Comparison of ENCODE assay signal across 1 cellular context in the genomic region with DNA sequence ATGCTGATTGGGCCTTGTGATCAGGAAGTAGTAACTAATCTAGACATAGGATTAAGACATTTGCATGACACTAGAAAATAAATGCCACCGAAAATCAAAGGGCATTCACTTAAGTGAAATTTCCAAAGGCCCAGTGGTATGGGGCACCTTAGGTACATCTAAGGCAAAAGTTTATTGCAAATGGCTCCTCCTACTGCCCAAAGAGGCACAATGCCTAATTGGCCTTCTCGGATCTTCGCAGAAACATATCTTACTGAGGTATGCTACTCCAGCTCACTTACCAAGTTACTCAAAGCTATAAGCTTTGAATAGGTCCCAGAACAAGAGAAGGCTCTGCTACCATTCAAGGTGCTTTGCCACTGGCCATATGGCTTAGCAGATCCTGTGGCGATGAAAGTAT.
TF ChIP-seq lines count a peak whose summit lies in the region.

No MANE protein-coding gene starts in this region.

TF ChIP-seq in WTC11, 78 proteins besides CTCF, POLR2A, EP300 and RAD21 (continued from another document):
- TF ChIP-seq ERG (CRISPR knock-in tag; IDR thresholded peaks at IDR 0.05) = no peak
- no peak for TF ChIP-seq ZNF121 (CRISPR knock-in tag; IDR thresholded peaks at IDR 0.05)
- TF ChIP-seq NFYB (CRISPR knock-in tag; conservative IDR thresholded peaks at IDR 0.05; ENCODE audit: low read depth) = no peak
- TF ChIP-seq NFE2L1 (CRISPR knock-in tag; IDR thresholded peaks at IDR 0.05) = no peak
- TF ChIP-seq, protein P1, sequence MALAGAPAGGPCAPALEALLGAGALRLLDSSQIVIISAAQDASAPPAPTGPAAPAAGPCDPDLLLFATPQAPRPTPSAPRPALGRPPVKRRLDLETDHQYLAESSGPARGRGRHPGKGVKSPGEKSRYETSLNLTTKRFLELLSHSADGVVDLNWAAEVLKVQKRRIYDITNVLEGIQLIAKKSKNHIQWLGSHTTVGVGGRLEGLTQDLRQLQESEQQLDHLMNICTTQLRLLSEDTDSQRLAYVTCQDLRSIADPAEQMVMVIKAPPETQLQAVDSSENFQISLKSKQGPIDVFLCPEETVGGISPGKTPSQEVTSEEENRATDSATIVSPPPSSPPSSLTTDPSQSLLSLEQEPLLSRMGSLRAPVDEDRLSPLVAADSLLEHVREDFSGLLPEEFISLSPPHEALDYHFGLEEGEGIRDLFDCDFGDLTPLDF (CRISPR knock-in tag; IDR thresholded peaks at IDR 0.05) = no peak
- TF ChIP-seq, protein P2, sequence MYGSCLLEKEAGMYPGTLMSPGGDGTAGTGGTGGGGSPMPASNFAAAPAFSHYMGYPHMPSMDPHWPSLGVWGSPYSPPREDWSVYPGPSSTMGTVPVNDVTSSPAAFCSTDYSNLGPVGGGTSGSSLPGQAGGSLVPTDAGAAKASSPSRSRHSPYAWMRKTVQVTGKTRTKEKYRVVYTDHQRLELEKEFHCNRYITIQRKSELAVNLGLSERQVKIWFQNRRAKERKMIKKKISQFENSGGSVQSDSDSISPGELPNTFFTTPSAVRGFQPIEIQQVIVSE (CRISPR knock-in tag; IDR thresholded peaks at IDR 0.05; ENCODE audit: borderline replicate concordance) = no peak
- TF ChIP-seq, protein P3, sequence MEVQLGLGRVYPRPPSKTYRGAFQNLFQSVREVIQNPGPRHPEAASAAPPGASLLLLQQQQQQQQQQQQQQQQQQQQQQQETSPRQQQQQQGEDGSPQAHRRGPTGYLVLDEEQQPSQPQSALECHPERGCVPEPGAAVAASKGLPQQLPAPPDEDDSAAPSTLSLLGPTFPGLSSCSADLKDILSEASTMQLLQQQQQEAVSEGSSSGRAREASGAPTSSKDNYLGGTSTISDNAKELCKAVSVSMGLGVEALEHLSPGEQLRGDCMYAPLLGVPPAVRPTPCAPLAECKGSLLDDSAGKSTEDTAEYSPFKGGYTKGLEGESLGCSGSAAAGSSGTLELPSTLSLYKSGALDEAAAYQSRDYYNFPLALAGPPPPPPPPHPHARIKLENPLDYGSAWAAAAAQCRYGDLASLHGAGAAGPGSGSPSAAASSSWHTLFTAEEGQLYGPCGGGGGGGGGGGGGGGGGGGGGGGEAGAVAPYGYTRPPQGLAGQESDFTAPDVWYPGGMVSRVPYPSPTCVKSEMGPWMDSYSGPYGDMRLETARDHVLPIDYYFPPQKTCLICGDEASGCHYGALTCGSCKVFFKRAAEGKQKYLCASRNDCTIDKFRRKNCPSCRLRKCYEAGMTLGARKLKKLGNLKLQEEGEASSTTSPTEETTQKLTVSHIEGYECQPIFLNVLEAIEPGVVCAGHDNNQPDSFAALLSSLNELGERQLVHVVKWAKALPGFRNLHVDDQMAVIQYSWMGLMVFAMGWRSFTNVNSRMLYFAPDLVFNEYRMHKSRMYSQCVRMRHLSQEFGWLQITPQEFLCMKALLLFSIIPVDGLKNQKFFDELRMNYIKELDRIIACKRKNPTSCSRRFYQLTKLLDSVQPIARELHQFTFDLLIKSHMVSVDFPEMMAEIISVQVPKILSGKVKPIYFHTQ (CRISPR knock-in tag; IDR thresholded peaks at IDR 0.05) = no peak
- TF ChIP-seq FOXJ3 (CRISPR knock-in tag; IDR thresholded peaks at IDR 0.05; ENCODE audit: borderline replicate concordance) = no peak
- TF ChIP-seq IRF2 (CRISPR knock-in tag; IDR thresholded peaks at IDR 0.05; ENCODE audit: borderline replicate concordance, low read depth) = no peak
- no peak for TF ChIP-seq E2F5 (CRISPR knock-in tag; IDR thresholded peaks at IDR 0.05)
